In the genomic region with DNA sequence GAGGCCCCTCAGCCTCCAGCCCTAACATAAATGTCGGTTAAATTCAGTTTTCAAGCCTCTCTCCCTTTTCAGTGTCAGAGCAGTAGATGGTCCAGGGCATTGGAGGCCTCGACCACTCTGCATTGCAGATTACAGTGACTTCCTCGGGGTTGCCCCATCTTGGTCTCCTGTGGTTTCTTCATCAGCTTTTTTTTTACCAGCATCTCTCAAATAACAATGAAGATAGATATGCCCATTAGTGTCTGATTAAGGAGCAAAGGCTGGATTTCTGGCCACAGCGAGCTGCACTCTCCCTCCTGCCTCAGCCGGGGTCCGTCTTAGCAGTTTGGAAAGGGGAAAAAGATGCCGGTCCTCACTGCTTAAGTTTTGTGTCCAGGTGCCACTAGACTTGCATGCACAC, we compare ENCODE assay signal across 29 cellular contexts.
"Had no signal": no experiment of that assay in that cellular context is flagged by ENCODE, and none has a peak within 500 bp of the region (broad histone marks: within the 10 kb centered on the region; RNA-seq: fewer than 3 reads in every experiment).

No MANE protein-coding gene starts in this region.

- H3K9me3 ChIP-seq: gastrocnemius medialis, heart left ventricle, left lung, neutrophil, pancreas, right lobe of liver, testis, tibial artery had no signal

- DNase-seq: cerebellar nuclear complex; dorsolateral prefrontal cortex; effector CD4-positive, alpha-beta T cell; endodermal cell; foreskin fibroblast; gastrocnemius medialis; heart left ventricle; kidney; left cardiac atrium; mesenchymal stem cell; midbrain; naive thymus-derived CD4-positive, alpha-beta T cell; stimulated activated CD4-positive, alpha-beta T cell treated with anti-CD3 and anti-CD28 coated beads, Interleukin-2, amount 100 ng/mL, for 24 hours; stimulated activated CD4-positive, alpha-beta T cell treated with anti-CD3 and anti-CD28 coated beads, Interleukin-4, amount 100 ng/mL, for 24 hours; stimulated activated naive CD4-positive, alpha-beta T cell treated with Interleukin-2 at 50 U/mL for 16 hours; substantia nigra; testis had no signal

- H3K4me1 Mint-ChIP-seq: naive thymus-derived CD4-positive, alpha-beta T cell; stimulated activated effector memory CD8-positive, alpha-beta T cell treated with anti-CD3 and anti-CD28 coated beads, Interleukin-12 subunit alpha, Interleukin-12 subunit beta, amount 100 ng/mL, for 72 hours had no signal

- H3K36me3 ChIP-seq: gastrocnemius medialis, neutrophil, pancreas had no signal

- ATAC-seq: esophagus mucosa; gastrocnemius medialis; heart left ventricle; left cardiac atrium; left lung; naive thymus-derived CD4-positive, alpha-beta T cell; pancreas; right lobe of liver had no signal

- H3K4me3 Mint-ChIP-seq: endodermal cell; naive thymus-derived CD4-positive, alpha-beta T cell; stimulated activated effector memory CD8-positive, alpha-beta T cell treated with anti-CD3 and anti-CD28 coated beads, Interleukin-12 subunit alpha, Interleukin-12 subunit beta, amount 100 ng/mL, for 72 hours; type B pancreatic cell had no signal

- H3K4me1 ChIP-seq: pancreas, right lobe of liver, testis had no signal

- H2AFZ ChIP-seq: hepatocyte had no signal

- H3K27me3 ChIP-seq: dorsolateral prefrontal cortex, gastrocnemius medialis, hepatocyte, left lung, neutrophil, pancreas, right lobe of liver, testis, tibial artery had no signal

- H3K9me3 Mint-ChIP-seq: endodermal cell; naive thymus-derived CD4-positive, alpha-beta T cell; stimulated activated effector memory CD8-positive, alpha-beta T cell treated with anti-CD3 and anti-CD28 coated beads, Interleukin-12 subunit alpha, Interleukin-12 subunit beta, amount 100 ng/mL, for 72 hours; type B pancreatic cell had no signal

- H3K27ac ChIP-seq: epithelial cell of prostate, gastrocnemius medialis, heart left ventricle, hepatocyte, left lung, neutrophil, pancreas, right lobe of liver, testis, tibial artery had no signal

- FAIRE-seq: colon, kidney, pancreas had no signal

- H3K4me3 ChIP-seq: dorsolateral prefrontal cortex, gastrocnemius medialis, heart left ventricle, hepatocyte, left lung, pancreas, right lobe of liver, testis, tibial artery had no signal

- H3K36me3 Mint-ChIP-seq: stimulated activated effector memory CD8-positive, alpha-beta T cell treated with anti-CD3 and anti-CD28 coated beads, Interleukin-12 subunit alpha, Interleukin-12 subunit beta, amount 100 ng/mL, for 72 hours had no signal

- H3K4me2 ChIP-seq: hepatocyte had no signal

- H3K27me3 Mint-ChIP-seq: naive thymus-derived CD4-positive, alpha-beta T cell; progenitor cell of endocrine pancreas had no signal

- H3K79me2 ChIP-seq: hepatocyte had no signal

- H3K27ac Mint-ChIP-seq: endodermal cell; progenitor cell of endocrine pancreas; stimulated activated effector memory CD8-positive, alpha-beta T cell treated with anti-CD3 and anti-CD28 coated beads, Interleukin-12 subunit alpha, Interleukin-12 subunit beta, amount 100 ng/mL, for 72 hours; type B pancreatic cell had no signal
